ENCODE assay signal across 8 cellular contexts in the genomic region with DNA sequence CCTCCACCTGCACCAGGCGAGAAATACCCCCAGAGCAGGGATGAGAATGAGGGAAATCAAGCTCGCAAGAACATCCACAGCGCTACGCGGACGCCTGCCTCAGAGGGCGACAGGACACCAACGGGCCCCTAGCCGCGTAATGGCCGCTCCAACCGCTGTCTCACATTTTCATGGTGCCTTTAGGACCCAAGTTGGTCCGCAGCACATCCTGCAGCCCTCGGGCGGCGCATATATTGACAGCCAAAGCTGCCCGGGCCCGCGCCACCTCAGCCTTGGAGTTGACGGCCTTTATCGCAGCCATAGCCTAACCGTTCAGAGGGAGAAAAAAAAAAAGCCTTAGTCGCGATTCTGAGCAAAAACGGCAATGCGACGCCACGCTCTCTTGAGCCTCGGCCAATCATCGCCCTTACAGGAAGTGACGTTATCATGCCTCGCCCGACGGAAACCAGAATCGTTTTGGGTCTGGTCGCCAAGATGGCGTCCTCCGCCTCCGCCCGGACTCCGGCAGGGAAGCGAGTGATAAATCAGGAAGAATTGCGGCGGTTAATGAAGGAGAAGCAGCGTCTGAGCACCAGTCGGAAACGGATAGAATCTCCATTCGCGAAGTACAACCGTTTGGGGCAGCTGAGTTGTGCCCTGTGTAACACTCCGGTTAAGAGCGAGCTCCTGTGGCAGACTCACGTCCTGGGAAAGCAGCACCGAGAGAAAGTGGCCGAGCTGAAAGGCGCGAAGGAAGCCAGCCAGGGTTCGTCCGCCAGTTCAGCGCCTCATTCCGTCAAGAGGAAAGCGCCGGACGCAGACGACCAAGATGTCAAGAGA. TPM values are rescaled to one million over a fixed set of nuclear protein-coding genes. Genes with fewer than 3 reads are reported as not detected.
DNase-seq lines count a peak whose midpoint lies in the region; ATAC-seq and TF ChIP-seq lines count a peak whose summit lies in the region.

A gene with protein sequence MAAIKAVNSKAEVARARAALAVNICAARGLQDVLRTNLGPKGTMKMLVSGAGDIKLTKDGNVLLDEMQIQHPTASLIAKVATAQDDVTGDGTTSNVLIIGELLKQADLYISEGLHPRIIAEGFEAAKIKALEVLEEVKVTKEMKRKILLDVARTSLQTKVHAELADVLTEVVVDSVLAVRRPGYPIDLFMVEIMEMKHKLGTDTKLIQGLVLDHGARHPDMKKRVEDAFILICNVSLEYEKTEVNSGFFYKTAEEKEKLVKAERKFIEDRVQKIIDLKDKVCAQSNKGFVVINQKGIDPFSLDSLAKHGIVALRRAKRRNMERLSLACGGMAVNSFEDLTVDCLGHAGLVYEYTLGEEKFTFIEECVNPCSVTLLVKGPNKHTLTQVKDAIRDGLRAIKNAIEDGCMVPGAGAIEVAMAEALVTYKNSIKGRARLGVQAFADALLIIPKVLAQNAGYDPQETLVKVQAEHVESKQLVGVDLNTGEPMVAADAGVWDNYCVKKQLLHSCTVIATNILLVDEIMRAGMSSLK (minus strand): TSS at position 368 of the 819 bp plus-strand sequence. CDS start 67 bp downstream, at position 301.
A gene with protein sequence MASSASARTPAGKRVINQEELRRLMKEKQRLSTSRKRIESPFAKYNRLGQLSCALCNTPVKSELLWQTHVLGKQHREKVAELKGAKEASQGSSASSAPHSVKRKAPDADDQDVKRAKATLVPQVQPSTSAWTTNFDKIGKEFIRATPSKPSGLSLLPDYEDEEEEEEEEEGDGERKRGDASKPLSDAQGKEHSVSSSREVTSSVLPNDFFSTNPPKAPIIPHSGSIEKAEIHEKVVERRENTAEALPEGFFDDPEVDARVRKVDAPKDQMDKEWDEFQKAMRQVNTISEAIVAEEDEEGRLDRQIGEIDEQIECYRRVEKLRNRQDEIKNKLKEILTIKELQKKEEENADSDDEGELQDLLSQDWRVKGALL (plus strand): TSS at position 448 of the 819 bp plus-strand sequence. CDS start 27 bp downstream, at position 475.

- peaks cover 9% of the 10 kb centered on the region for H3K36me3 Mint-ChIP-seq in progenitor cell of endocrine pancreas (ENCODE audit: insufficient read depth)

- DNase-seq in GM13977 (ENCODE audit: low spot score): peak; percentile 91
- DNase-seq in NCI-H146 treated with DMSO at 0.1 percent for 48 hours (lab: John Stamatoyannopoulos, UW; ENCODE audit: unreplicated experiment): peak; percentile 75
- peak; percentile 76 to 94 (median 85) for DNase-seq in T-helper 1 cell
- DNase-seq in amygdala (lab: John Stamatoyannopoulos, UW): peak; percentile 29 to 95 (median 84)
- peak; percentile 93 for DNase-seq in left ventricle myocardium superior
- peak; percentile 71 for DNase-seq in progenitor cell of endocrine pancreas (ENCODE audit: low spot score, unreplicated experiment)
- DNase-seq in ureter (ENCODE audit: low spot score): peak; percentile 95

- H3K4me1 Mint-ChIP-seq in progenitor cell of endocrine pancreas (ENCODE audit: low read depth): peaks cover 10% of the 10 kb centered on the region

- ATAC-seq in HG02870 (IDR thresholded peaks at IDR 0.05; ENCODE audit: unreplicated experiment) (peak; percentile 94), left ventricle myocardium superior (peak; percentile 99)

- no peak for TF ChIP-seq CTCF in GM13977 (IDR thresholded peaks at IDR 0.05; ENCODE audit: extremely low read depth, insufficient read depth, missing control alignments)
- TF ChIP-seq CTCF in progenitor cell of endocrine pancreas (IDR thresholded peaks at IDR 0.05; ENCODE audit: unreplicated experiment): no peak

- intact Hi-C loops in left ventricle myocardium superior (cut with micrococcal nuclease): no loop called here

- H3K9me3 Mint-ChIP-seq in progenitor cell of endocrine pancreas (ENCODE audit: low read depth): no peaks in the 10 kb centered on the region

- H3K27ac Mint-ChIP-seq in progenitor cell of endocrine pancreas: peak within 1 kb of the TSS; percentile 100

- in situ Hi-C loops in GM13977 (cut with MboI; ENCODE audit: low pct_unique_long_range_greater_than_20kb, low sequenced_read_pairs, unreplicated experiment): no loop called here

- H3K27me3 Mint-ChIP-seq in progenitor cell of endocrine pancreas: peaks cover 16% of the 10 kb centered on the region

- H3K4me3 Mint-ChIP-seq in progenitor cell of endocrine pancreas (ENCODE audit: low read depth): peak within 1 kb of the TSS; percentile 100

RNA-seq across cellular contexts. Expression of the first gene that starts in this region (rescaled TPM):
- total RNA-seq in left ventricle myocardium superior (1.3 TPM), progenitor cell of endocrine pancreas (1.6 and 1.7 TPM in 2 replicates), ureter (6.3 TPM)

RNA-seq across cellular contexts. Expression of the second gene that starts in this region (rescaled TPM):
- total RNA-seq in left ventricle myocardium superior (10.7 TPM), progenitor cell of endocrine pancreas (17.7 and 21.3 TPM in 2 replicates), ureter (14.6 TPM)

Comparison
In these comparisons a context has a peak if more than half of its experiments do, and no peak if none do; other contexts are left out.
1. Peak in every context shown above with its lines: DNase-seq and ATAC-seq.